ENCODE assay signal across 12 cellular contexts in the genomic region with DNA sequence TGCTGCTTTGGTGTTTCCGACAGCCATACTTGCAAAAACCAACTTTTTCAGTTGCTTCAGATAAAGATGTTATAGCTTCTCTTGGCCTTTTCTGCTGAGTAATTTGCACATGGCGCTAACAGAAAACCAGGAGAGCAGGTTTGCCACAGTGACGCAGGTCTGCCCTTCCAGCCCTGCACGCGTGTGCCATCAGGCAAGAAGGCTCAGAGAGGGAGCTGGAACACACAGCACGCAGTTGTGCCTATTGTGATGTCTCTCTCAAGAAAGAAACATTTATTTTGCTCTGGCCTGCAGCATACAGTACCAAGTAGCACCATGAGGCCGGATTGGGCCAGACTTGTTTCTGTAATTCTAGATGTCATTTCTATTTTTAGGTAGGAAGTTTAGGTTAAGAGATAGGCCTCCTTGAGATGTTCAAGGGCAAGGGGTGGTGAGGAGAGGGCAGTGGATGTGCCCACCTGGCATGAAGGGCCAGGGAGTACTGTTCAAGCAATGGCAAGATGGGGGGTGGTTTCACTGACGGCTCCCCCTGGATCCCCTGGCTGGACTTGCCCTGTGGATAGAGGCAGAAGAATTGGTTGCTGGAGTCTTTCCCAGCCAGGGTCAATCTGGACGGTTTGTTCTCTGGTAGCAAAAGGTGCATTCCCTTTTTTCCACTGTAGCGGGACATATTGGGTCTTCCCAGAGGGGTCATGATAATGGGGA. TPM values are rescaled to one million over a fixed set of nuclear protein-coding genes. Genes with fewer than 3 reads are reported as not detected.
DNase-seq lines count a peak whose midpoint lies in the region; ATAC-seq and TF ChIP-seq lines count a peak whose summit lies in the region.
"Had no signal": no experiment of that assay in that cellular context is flagged by ENCODE, and none has a peak within 500 bp of the region (broad histone marks: within the 10 kb centered on the region; RNA-seq: fewer than 3 reads in every experiment).

No MANE protein-coding gene starts in this region.

- ATAC-seq in HCT116 (no peak), GM19397 (IDR thresholded peaks at IDR 0.05; ENCODE audit: unreplicated experiment) (no peak)
- ATAC-seq in natural killer cell treated with Interleukin-12 subunit alpha and Interleukin-12 subunit beta and Interleukin-15 and Interleukin-18, amount 100 ng/mL, for 72 hours: no peak
- ATAC-seq: stimulated activated memory B cell treated with anti-CD40 and anti-IgM and Interleukin-4, amounts not matched to agents 10 μg/mL and 1 μg/mL and 100 μg/mL, for 72 hours had no signal

- no peaks in the 10 kb centered on the region for H3K36me3 ChIP-seq in CD4-positive, alpha-beta memory T cell (ENCODE audit: insufficient read depth, low read length)
- H3K36me3 ChIP-seq in HCT116 (ENCODE audit: control insufficient read depth in 1 of 2, insufficient read depth in 2 of 2, low read length in 2 of 2): peaks cover 12 to 22% of the 10 kb centered on the region in 2 experiments; a peak in 3 of 4 replicates

- H3K4me1 ChIP-seq in CD4-positive, alpha-beta memory T cell (ENCODE audit: insufficient read depth, low read length): peaks cover 20% of the 10 kb centered on the region
- peaks cover 12 to 19% of the 10 kb centered on the region in 2 experiments for H3K4me1 ChIP-seq in HCT116 (ENCODE audit: control insufficient read depth in 1 of 2, insufficient read depth in 2 of 2, low read length in 2 of 2)

- peak overlapping the region in 1 of 7 donors; percentile 81 for H3K27ac Mint-ChIP-seq in CD4-positive, alpha-beta memory T cell
- no peak overlapping the region for H3K27ac Mint-ChIP-seq in activated T-helper 2 cell treated with anti-CD3 and anti-CD28 coated beads, Interferon-gamma antibody, Interleukin-2, Interleukin-4, amounts not matched to agents 10 μg/mL and 5 μg/mL and 100 μg/mL, durations not matched to agents 14 hours and 24 hours and 36 hours
- no peak overlapping the region for H3K27ac Mint-ChIP-seq in natural killer cell treated with Interleukin-12 subunit alpha and Interleukin-12 subunit beta and Interleukin-15 and Interleukin-18, amount 100 ng/mL, for 72 hours
- H3K27ac Mint-ChIP-seq: stimulated activated memory B cell treated with anti-CD40 and anti-IgM and Interleukin-4, amounts not matched to agents 10 μg/mL and 1 μg/mL and 100 μg/mL, for 72 hours had no signal

- peaks cover 16% of the 10 kb centered on the region for H3K79me2 ChIP-seq in HCT116 (ENCODE audit: insufficient read depth, low read length)

- H3K9ac ChIP-seq in HCT116 (ENCODE audit: low read length): no peak overlapping the region

- H3K9me2 ChIP-seq in HCT116 (ENCODE audit: insufficient read depth): no peaks in the 10 kb centered on the region

- H3K27me3 ChIP-seq in CD4-positive, alpha-beta memory T cell (ENCODE audit: insufficient read depth, low read length): peaks cover 20% of the 10 kb centered on the region
- H3K27me3 ChIP-seq in HCT116 (ENCODE audit: insufficient read depth, low read length): peaks cover 22% of the 10 kb centered on the region

- no peak for TF ChIP-seq RAD21 in HCT116 (IDR thresholded peaks at IDR 0.05; ENCODE audit: low read depth)

- H3K9me3 Mint-ChIP-seq in CD4-positive, alpha-beta memory T cell: peaks cover 0 to 4% (median 0%) of the 10 kb centered on the region in 8 donors
- H3K9me3 Mint-ChIP-seq in activated T-helper 2 cell treated with anti-CD3 and anti-CD28 coated beads, Interferon-gamma antibody, Interleukin-2, Interleukin-4, amounts not matched to agents 10 μg/mL and 5 μg/mL and 100 μg/mL, durations not matched to agents 14 hours and 24 hours and 36 hours: no peaks in the 10 kb centered on the region
- no peaks in the 10 kb centered on the region for H3K9me3 Mint-ChIP-seq in natural killer cell treated with Interleukin-12 subunit alpha and Interleukin-12 subunit beta and Interleukin-15 and Interleukin-18, amount 100 ng/mL, for 72 hours
- H3K9me3 Mint-ChIP-seq: stimulated activated memory B cell treated with anti-CD40 and anti-IgM and Interleukin-4, amounts not matched to agents 10 μg/mL and 1 μg/mL and 100 μg/mL, for 72 hours had no signal

- RAD21 ChIA-PET in HCT116 (lab: Charles Lee; ENCODE audit: low non-redundant PET in 1 of 2, low total read pairs in 2 of 2, uncharacterized antibody in 2 of 2, unreplicated experiment in 2 of 2): no interaction called here

- no peaks in the 10 kb centered on the region for H3K36me3 Mint-ChIP-seq in CD4-positive, alpha-beta memory T cell
- H3K36me3 Mint-ChIP-seq in activated T-helper 2 cell treated with anti-CD3 and anti-CD28 coated beads, Interferon-gamma antibody, Interleukin-2, Interleukin-4, amounts not matched to agents 10 μg/mL and 5 μg/mL and 100 μg/mL, durations not matched to agents 14 hours and 24 hours and 36 hours (ENCODE audit: low read depth): peaks cover 17% of the 10 kb centered on the region
- peaks cover 4% of the 10 kb centered on the region for H3K36me3 Mint-ChIP-seq in natural killer cell treated with Interleukin-12 subunit alpha and Interleukin-12 subunit beta and Interleukin-15 and Interleukin-18, amount 100 ng/mL, for 72 hours
- H3K36me3 Mint-ChIP-seq: stimulated activated memory B cell treated with anti-CD40 and anti-IgM and Interleukin-4, amounts not matched to agents 10 μg/mL and 1 μg/mL and 100 μg/mL, for 72 hours had no signal

- no TSS peak for BruUV-seq in HCT116 (replicated peaks; lab: Mats Ljungman, UMichigan)

- no peak overlapping the region for H3K4me3 ChIP-seq in CD4-positive, alpha-beta memory T cell (ENCODE audit: low read length in 2 of 2)
- no peak overlapping the region for H3K4me3 ChIP-seq in HCT116 (replicated peaks in 1 of 2; ENCODE audit: low read depth in 1 of 2, low read length in 2 of 2)

- no peak overlapping the region for H3K27ac ChIP-seq in CD4-positive, alpha-beta memory T cell (ENCODE audit: low read depth, low read length)
- H3K27ac ChIP-seq in HCT116 (ENCODE audit: low read depth, low read length): no peak overlapping the region

- H4K20me1 ChIP-seq in HCT116 (ENCODE audit: insufficient read depth): no peaks in the 10 kb centered on the region

- DNase-seq in CD4-positive, alpha-beta memory T cell: no peak
- DNase-seq in HCT116 (ENCODE audit: low read depth, low spot score): no peak
- DNase-seq in activated T-helper 2 cell treated with anti-CD3 and anti-CD28 coated beads, Interferon-gamma antibody, Interleukin-2, Interleukin-4, amounts not matched to agents 10 μg/mL and 5 μg/mL and 100 μg/mL, durations not matched to agents 14 hours and 24 hours and 36 hours (ENCODE audit: low spot score): no peak
- DNase-seq in natural killer cell treated with Interleukin-12 subunit alpha and Interleukin-12 subunit beta and Interleukin-15 and Interleukin-18, amount 100 ng/mL, for 72 hours (ENCODE audit: low spot score): no peak
- DNase-seq in cardiac septum (ENCODE audit: low spot score): no peak
- no peak for DNase-seq in SKM-1 treated with dmso at 0.1 percent for 144 hours (lab: John Stamatoyannopoulos, UW; ENCODE audit: unreplicated experiment)
- DNase-seq: effector CD4-positive, alpha-beta T cell; hypothalamus had no signal

- H3K4me3 Mint-ChIP-seq in CD4-positive, alpha-beta memory T cell: peak overlapping the region in 6 of 8 donors; percentile 60 to 85 (median 80)
- H3K4me3 Mint-ChIP-seq in activated T-helper 2 cell treated with anti-CD3 and anti-CD28 coated beads, Interferon-gamma antibody, Interleukin-2, Interleukin-4, amounts not matched to agents 10 μg/mL and 5 μg/mL and 100 μg/mL, durations not matched to agents 14 hours and 24 hours and 36 hours (ENCODE audit: low read depth): peak overlapping the region; percentile 88
- peak overlapping the region; percentile 86 for H3K4me3 Mint-ChIP-seq in natural killer cell treated with Interleukin-12 subunit alpha and Interleukin-12 subunit beta and Interleukin-15 and Interleukin-18, amount 100 ng/mL, for 72 hours

- H3K9me3 ChIP-seq in CD4-positive, alpha-beta memory T cell (ENCODE audit: control insufficient read depth in 1 of 2, low read length in 2 of 2): no peaks in the 10 kb centered on the region
- H3K9me3 ChIP-seq in HCT116 (ENCODE audit: control insufficient read depth in 1 of 2, insufficient read depth in 1 of 2, low read depth in 1 of 2, low read length in 2 of 2): no peaks in the 10 kb centered on the region

- TF ChIP-seq CTCF in HCT116 (IDR thresholded peaks at IDR 0.05 in 2 of 3, conservative IDR thresholded peaks at IDR 0.05 in 1 of 3; ENCODE audit: borderline replicate concordance in 1 of 3, insufficient read depth in 1 of 3, low read depth in 2 of 3, low read length in 2 of 3): no peak

- TF ChIP-seq POLR2A in HCT116 (IDR thresholded peaks at IDR 0.05; ENCODE audit: borderline replicate concordance, extremely low read depth, insufficient read depth, insufficient read length): no peak

- CTCF ChIA-PET in CD4-positive, alpha-beta memory T cell (lab: Charles Lee; ENCODE audit: partially characterized antibody): interaction anchor here (1.2 to 2.5 kb wide), 2 partner anchors 10 to 39 kb away, joined by 3 to 8 read pairs; no protein-coding TSS in a partner anchor
- CTCF ChIA-PET in HCT116 (lab: Charles Lee): no interaction called here

- H3K4me2 ChIP-seq in HCT116 (ENCODE audit: low read length): peak overlapping the region; percentile 93; the same call in 1 of the 2 replicates

- peaks cover 38 to 54% of the 10 kb centered on the region in 2 donors for H3K27me3 Mint-ChIP-seq in CD4-positive, alpha-beta memory T cell
- H3K27me3 Mint-ChIP-seq in activated T-helper 2 cell treated with anti-CD3 and anti-CD28 coated beads, Interferon-gamma antibody, Interleukin-2, Interleukin-4, amounts not matched to agents 10 μg/mL and 5 μg/mL and 100 μg/mL, durations not matched to agents 14 hours and 24 hours and 36 hours (ENCODE audit: low read depth): peaks cover 46% of the 10 kb centered on the region
- H3K27me3 Mint-ChIP-seq in natural killer cell treated with Interleukin-12 subunit alpha and Interleukin-12 subunit beta and Interleukin-15 and Interleukin-18, amount 100 ng/mL, for 72 hours: peaks cover 52 to 69% of the 10 kb centered on the region in 2 donors

- POLR2A ChIA-PET in CD4-positive, alpha-beta memory T cell (lab: Charles Lee; ENCODE audit: partially characterized antibody): interaction anchor here (0.8 kb wide), 1 partner anchor 12 kb away, joined by 3 read pairs; no protein-coding TSS in a partner anchor
- POLR2A ChIA-PET in HCT116 (lab: Charles Lee): interaction anchor here (0.9 kb wide), 1 partner anchor 17 kb away, joined by 7 read pairs; a partner anchor contains a TSS

- intact Hi-C loops in CD4-positive, alpha-beta memory T cell (cut with micrococcal nuclease): no loop called here
- intact Hi-C loops in HCT116 (cut with micrococcal nuclease): no loop called here
- intact Hi-C loops in activated T-helper 2 cell treated with anti-CD3 and anti-CD28 coated beads, Interferon-gamma antibody, Interleukin-2, Interleukin-4, amounts not matched to agents 10 μg/mL and 5 μg/mL and 100 μg/mL, durations not matched to agents 14 hours and 24 hours and 36 hours (cut with micrococcal nuclease): no loop called here
- intact Hi-C loops in cardiac septum (cut with DNase I): loop anchor here (5.0 kb wide), 1 partner anchor 62 kb away; no protein-coding TSS in a partner anchor

- peaks cover 2 to 12% (median 10%) of the 10 kb centered on the region in 4 donors for H3K4me1 Mint-ChIP-seq in CD4-positive, alpha-beta memory T cell
- H3K4me1 Mint-ChIP-seq in activated T-helper 2 cell treated with anti-CD3 and anti-CD28 coated beads, Interferon-gamma antibody, Interleukin-2, Interleukin-4, amounts not matched to agents 10 μg/mL and 5 μg/mL and 100 μg/mL, durations not matched to agents 14 hours and 24 hours and 36 hours (ENCODE audit: low read depth): peaks cover 23% of the 10 kb centered on the region
- peaks cover 7 to 16% of the 10 kb centered on the region in 2 donors for H3K4me1 Mint-ChIP-seq in natural killer cell treated with Interleukin-12 subunit alpha and Interleukin-12 subunit beta and Interleukin-15 and Interleukin-18, amount 100 ng/mL, for 72 hours (ENCODE audit: low read depth in 2 of 2)

- H2AFZ ChIP-seq in HCT116 (ENCODE audit: low read depth, low read length, poor library complexity, severe bottlenecking): no peak overlapping the region

RNA-seq across cellular contexts. Expression of a gene that starts 1.9 kb away (rescaled TPM):
- total RNA-seq in CD4-positive, alpha-beta memory T cell: under 1 TPM; 0.06 to 0.44 TPM
- not detected for polyA plus RNA-seq in CD4-positive, alpha-beta memory T cell
- total RNA-seq in HCT116 (2021; ENCODE audit: unreplicated experiment): 28.3 TPM
- polyA plus RNA-seq in HCT116 (2012): 8.8 and 9.6 TPM in 2 replicates
- 9.7 and 11.2 TPM in 2 replicates for total RNA-seq in activated T-helper 2 cell treated with anti-CD3 and anti-CD28 coated beads, Interferon-gamma antibody, Interleukin-2, Interleukin-4, amounts not matched to agents 10 μg/mL and 5 μg/mL and 100 μg/mL, durations not matched to agents 14 hours and 24 hours and 36 hours
- total RNA-seq in natural killer cell treated with Interleukin-12 subunit alpha and Interleukin-12 subunit beta and Interleukin-15 and Interleukin-18, amount 100 ng/mL, for 72 hours: 1 to 10 TPM in 1 of 2 donors, under 1 TPM in 1; 0.95 to 2.1 TPM
- total RNA-seq in cardiac septum: 3.5 TPM

RNA-seq across cellular contexts. Expression of a gene that starts 17.1 kb away (rescaled TPM):
- total RNA-seq in CD4-positive, alpha-beta memory T cell: 1 to 10 TPM; 2.8 to 4.1 TPM
- under 1 TPM; 0.29 to 0.34 TPM for polyA plus RNA-seq in CD4-positive, alpha-beta memory T cell
- total RNA-seq in HCT116 (2021; ENCODE audit: unreplicated experiment) (29.0 TPM), cardiac septum (5.7 TPM)
- 17.3 and 18.1 TPM in 2 replicates for polyA plus RNA-seq in HCT116 (2012)
- total RNA-seq in activated T-helper 2 cell treated with anti-CD3 and anti-CD28 coated beads, Interferon-gamma antibody, Interleukin-2, Interleukin-4, amounts not matched to agents 10 μg/mL and 5 μg/mL and 100 μg/mL, durations not matched to agents 14 hours and 24 hours and 36 hours: 8.6 and 9.9 TPM in 2 replicates
- 10 to 100 TPM in 1 of 2 donors, 1 to 10 TPM in 1; 9.8 to 46.4 TPM for total RNA-seq in natural killer cell treated with Interleukin-12 subunit alpha and Interleukin-12 subunit beta and Interleukin-15 and Interleukin-18, amount 100 ng/mL, for 72 hours

RNA-seq across cellular contexts. Expression of a gene that starts 49.1 kb away (rescaled TPM):
- under 1 TPM in 1 of 2 experiments, not detected in 1; 0.20 TPM for total RNA-seq in CD4-positive, alpha-beta memory T cell
- under 1 TPM in 1 of 2 donors, not detected in 1; 0.15 TPM for polyA plus RNA-seq in CD4-positive, alpha-beta memory T cell
- not detected for total RNA-seq in HCT116 (2021; ENCODE audit: unreplicated experiment)
- not detected in 2 replicates for polyA plus RNA-seq in HCT116 (2012)
- not detected in 2 replicates for total RNA-seq in activated T-helper 2 cell treated with anti-CD3 and anti-CD28 coated beads, Interferon-gamma antibody, Interleukin-2, Interleukin-4, amounts not matched to agents 10 μg/mL and 5 μg/mL and 100 μg/mL, durations not matched to agents 14 hours and 24 hours and 36 hours
- under 1 TPM in 1 of 2 donors, not detected in 1; 0.14 TPM for total RNA-seq in natural killer cell treated with Interleukin-12 subunit alpha and Interleukin-12 subunit beta and Interleukin-15 and Interleukin-18, amount 100 ng/mL, for 72 hours
- not detected for total RNA-seq in cardiac septum
- total RNA-seq: G401, H4 had no signal

RNA-seq across cellular contexts. Expression of a gene that starts 59.4 kb away (rescaled TPM):
- 10 to 100 TPM; 64.7 to 65.7 TPM for total RNA-seq in CD4-positive, alpha-beta memory T cell
- 1 to 10 TPM; 1.2 to 9.7 TPM for polyA plus RNA-seq in CD4-positive, alpha-beta memory T cell
- total RNA-seq in HCT116 (2021; ENCODE audit: unreplicated experiment): 60.9 TPM
- 58.0 and 71.2 TPM in 2 replicates for polyA plus RNA-seq in HCT116 (2012)
- total RNA-seq in activated T-helper 2 cell treated with anti-CD3 and anti-CD28 coated beads, Interferon-gamma antibody, Interleukin-2, Interleukin-4, amounts not matched to agents 10 μg/mL and 5 μg/mL and 100 μg/mL, durations not matched to agents 14 hours and 24 hours and 36 hours: 18.5 and 25.0 TPM in 2 replicates
- total RNA-seq in natural killer cell treated with Interleukin-12 subunit alpha and Interleukin-12 subunit beta and Interleukin-15 and Interleukin-18, amount 100 ng/mL, for 72 hours: 10 to 100 TPM; 26.2 to 58.3 TPM
- total RNA-seq in cardiac septum: 23.8 TPM
